ENCODE assay signal across 20 cellular contexts in the genomic region with DNA sequence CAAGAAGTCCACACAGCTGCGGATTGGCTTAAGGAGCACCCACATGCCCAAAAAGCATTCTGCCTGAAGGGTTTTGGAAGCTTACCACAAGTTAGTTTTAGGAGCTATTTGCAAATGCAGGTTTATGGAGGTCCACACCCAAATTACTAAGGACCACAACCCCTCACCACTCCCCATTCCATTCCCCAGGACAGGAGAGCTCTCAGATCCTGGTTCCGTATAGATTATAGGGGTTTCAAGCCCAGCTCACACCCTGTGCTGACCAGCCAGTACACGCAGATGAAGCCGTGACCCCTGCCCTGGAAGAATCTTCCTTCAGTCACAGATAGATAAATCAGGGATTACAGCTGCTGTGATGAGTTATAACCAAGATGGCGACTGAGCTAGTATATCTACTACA. TPM values are rescaled to one million over a fixed set of nuclear protein-coding genes. Genes with fewer than 3 reads are reported as not detected.
"Had no signal": no experiment of that assay in that cellular context is flagged by ENCODE, and none has a peak within 500 bp of the region (broad histone marks: within the 10 kb centered on the region; RNA-seq: fewer than 3 reads in every experiment).

No MANE protein-coding gene starts in this region.

- H3K9me3 ChIP-seq: esophagus muscularis mucosa, gastroesophageal sphincter, heart left ventricle, left lung, lower lobe of right lung, mucosa of descending colon had no signal

- H3K27me3 ChIP-seq: dorsolateral prefrontal cortex, esophagus muscularis mucosa, foreskin keratinocyte, gastroesophageal sphincter, heart left ventricle, hepatocyte, left lung had no signal

- H3K4me2 ChIP-seq: hepatocyte had no signal

- ATAC-seq: foreskin keratinocyte, gastroesophageal sphincter, heart left ventricle, left cardiac atrium, left lung, left ventricle myocardium superior, lower lobe of right lung, mucosa of descending colon had no signal

- H3K4me1 Mint-ChIP-seq: immature natural killer cell had no signal

- H3K27ac Mint-ChIP-seq: immature natural killer cell had no signal

- H3K4me3 Mint-ChIP-seq: immature natural killer cell, naive B cell had no signal

- H3K79me2 ChIP-seq: hepatocyte had no signal

- DNase-seq: dermis blood vessel endothelial cell; dorsolateral prefrontal cortex; effector CD4-positive, alpha-beta T cell; effector memory CD4-positive, alpha-beta T cell; foreskin keratinocyte; heart left ventricle; hypothalamus; immature natural killer cell; left cardiac atrium; left lung; left ventricle myocardium superior; lower lobe of right lung; mesenchymal stem cell; midbrain; mucosa of descending colon; naive B cell had no signal

- H3K9me3 Mint-ChIP-seq: immature natural killer cell had no signal

- H3K27ac ChIP-seq: coronary artery, dorsolateral prefrontal cortex, esophagus muscularis mucosa, foreskin keratinocyte, gastroesophageal sphincter, heart left ventricle, hepatocyte, left lung, lower lobe of right lung had no signal

- H3K4me1 ChIP-seq: left lung had no signal

- H3K4me3 ChIP-seq: coronary artery, dorsolateral prefrontal cortex, esophagus muscularis mucosa, gastroesophageal sphincter, heart left ventricle, hepatocyte, left lung, lower lobe of right lung, mucosa of descending colon had no signal

- H3K36me3 ChIP-seq: esophagus muscularis mucosa, gastroesophageal sphincter, heart left ventricle, left lung, lower lobe of right lung had no signal

- H2AFZ ChIP-seq: hepatocyte had no signal

- H3K36me3 Mint-ChIP-seq: immature natural killer cell, naive B cell had no signal

RNA-seq across cellular contexts. Expression of a gene that starts 24.4 kb away (rescaled TPM):
- polyA plus RNA-seq: immature natural killer cell had no signal
